Comparison of ENCODE assay signal across 7 cellular contexts in genomic region chr14:78836777-78837176, GRCh38.
DNase-seq lines count a peak whose midpoint lies in the region; ATAC-seq and TF ChIP-seq lines count a peak whose summit lies in the region.

No MANE protein-coding gene starts in this region.

- H3K36me3 ChIP-seq in RWPE2 (ENCODE audit: low read depth), result no peaks in the 10 kb centered on the region

- H3K27ac ChIP-seq in RWPE2 (ENCODE audit: poor library complexity, severe bottlenecking), result no peak overlapping the region
- H3K27ac ChIP-seq in epithelial cell of prostate, result no peak overlapping the region

- DNase-seq in GM03348 (ENCODE audit: low spot score), result peak; percentile 62
- DNase-seq in NAMALWA (ENCODE audit: low spot score), result peak; percentile 74
- DNase-seq in RWPE2 (ENCODE audit: low spot score), result no peak
- DNase-seq in epithelial cell of prostate (ENCODE audit: low read depth, low spot score), result peak; percentile 24
- DNase-seq in occipital lobe (lab: John Stamatoyannopoulos, UW), result peak; percentile 42

- H3K9me3 ChIP-seq in RWPE2 (ENCODE audit: severe bottlenecking), result no peaks in the 10 kb centered on the region

- peak; percentile 85 for TF ChIP-seq CTCF in RWPE2 (IDR thresholded peaks at IDR 0.05; ENCODE audit: poor library complexity, severe bottlenecking)

- no peak overlapping the region for H3K4me3 ChIP-seq in RWPE2 (ENCODE audit: severe bottlenecking)

- no peaks in the 10 kb centered on the region for H3K4me1 ChIP-seq in RWPE2 (ENCODE audit: insufficient read depth, poor library complexity, severe bottlenecking)

- peaks cover 18% of the 10 kb centered on the region for H3K27me3 ChIP-seq in RWPE2 (ENCODE audit: insufficient read depth, poor library complexity, severe bottlenecking)

- ATAC-seq in GM21723 (IDR thresholded peaks at IDR 0.05; ENCODE audit: unreplicated experiment), result peak; percentile 73
- peak; percentile 92 for ATAC-seq in RWPE2 (ENCODE audit: low read depth)
- ATAC-seq in HG02678 (IDR thresholded peaks at IDR 0.05; ENCODE audit: unreplicated experiment), result no peak
